ENCODE assay signal across 1 cellular context in the genomic region with DNA sequence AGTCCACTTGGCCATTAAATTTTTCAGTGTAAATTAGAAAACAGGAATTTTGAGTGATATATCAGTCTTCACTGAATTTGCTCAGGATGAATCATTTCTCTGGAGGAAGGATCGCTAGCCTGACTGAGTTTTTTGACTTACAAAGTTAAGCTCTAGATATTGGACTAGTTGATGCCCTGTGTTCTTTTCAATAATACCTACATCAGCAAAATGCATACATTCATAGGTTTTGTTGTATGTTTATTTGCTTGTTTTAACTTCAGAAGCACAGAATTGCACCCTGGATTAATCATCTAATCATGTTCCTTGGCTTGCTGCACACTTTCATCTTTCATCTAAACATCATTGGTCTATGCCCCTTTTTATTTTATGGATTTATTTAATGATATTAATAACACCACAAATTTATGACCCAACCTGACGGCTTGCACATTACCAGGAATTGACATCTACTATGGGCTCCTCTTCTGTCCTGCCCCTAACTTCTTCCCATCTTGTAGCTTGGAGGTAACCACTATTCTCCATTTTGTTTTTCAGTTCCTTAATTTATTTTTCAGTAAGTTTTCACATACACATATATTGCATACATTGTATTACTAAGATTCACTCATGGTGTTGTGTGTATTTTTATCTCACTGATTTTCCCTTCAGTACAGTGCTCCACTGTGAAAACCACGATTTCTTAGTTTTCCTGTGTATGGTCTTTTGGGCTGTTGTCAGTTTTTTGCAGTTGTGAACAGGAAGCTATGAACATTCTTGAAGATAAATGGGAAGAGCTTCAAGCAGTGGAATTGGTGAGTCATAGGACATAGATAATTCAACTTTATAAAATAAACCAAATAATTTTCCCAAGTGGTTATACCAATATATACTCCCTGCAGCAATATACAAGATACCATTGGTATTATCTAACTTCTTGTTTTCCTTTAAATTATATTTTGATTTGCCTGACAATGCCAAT.
TF ChIP-seq lines count a peak whose summit lies in the region.

No MANE protein-coding gene starts in this region.

TF ChIP-seq in K562, 482 proteins besides CTCF, POLR2A, EP300 and RAD21:
- TF ChIP-seq FOSL1 (tag; conservative IDR thresholded peaks at IDR 0.05) (peak; percentile 33), ZBTB1 (CRISPR knock-in tag; IDR thresholded peaks at IDR 0.05; ENCODE audit: borderline replicate concordance, low read depth) (no peak), ZNF507 (tag; conservative IDR thresholded peaks at IDR 0.05) (no peak), ATF1 (CRISPR knock-in tag; IDR thresholded peaks at IDR 0.05) (no peak), ATF1 (tag; IDR thresholded peaks at IDR 0.05) (no peak), IFI16 (CRISPR knock-in tag; IDR thresholded peaks at IDR 0.05) (no peak), MAFK (IDR thresholded peaks at IDR 0.05; ENCODE audit: low read length) (peak; percentile 17; the same call in 1 of the 2 replicates), NFE2 (IDR thresholded peaks at IDR 0.05; ENCODE audit: low read depth) (no peak), CHD4 (IDR thresholded peaks at IDR 0.05; ENCODE audit: insufficient read depth, insufficient replicate concordance, low read depth, low read length, poor library complexity, severe bottlenecking) (no peak), SNRNP70 (optimal IDR thresholded peaks at IDR 0.05; ENCODE audit: low read depth, low read length) (no peak), ARNT (IDR thresholded peaks at IDR 0.05) (no peak), OTX1 (CRISPR knock-in tag; IDR thresholded peaks at IDR 0.05) (no peak), SMAD4 (CRISPR knock-in tag; conservative IDR thresholded peaks at IDR 0.05) (no peak), TRIM28 (IDR thresholded peaks at IDR 0.05) (no peak), NCOR1 (IDR thresholded peaks at IDR 0.05) (no peak), SP1 (CRISPR knock-in tag; IDR thresholded peaks at IDR 0.05) (no peak), ZNF316 (IDR thresholded peaks at IDR 0.05) (peak; percentile 46; the same call in 1 of the 2 replicates), ZC3H8 (IDR thresholded peaks at IDR 0.05) (no peak), RUNX1 (IDR thresholded peaks at IDR 0.05; ENCODE audit: low read depth) (no peak), NCOA1 (IDR thresholded peaks at IDR 0.05; ENCODE audit: low read depth) (no peak), TOE1 (IDR thresholded peaks at IDR 0.05; ENCODE audit: borderline replicate concordance) (no peak), TOE1 (CRISPR knock-in tag; IDR thresholded peaks at IDR 0.05; ENCODE audit: borderline replicate concordance, low read depth) (no peak), MAFF (IDR thresholded peaks at IDR 0.05; ENCODE audit: low read length) (peak; percentile 16; the same call in 1 of the 2 replicates), ZEB2 (IDR thresholded peaks at IDR 0.05) (no peak), JUND (IDR thresholded peaks at IDR 0.05; ENCODE audit: borderline replicate concordance, low read depth, low read length) (no peak), JUND (tag; IDR thresholded peaks at IDR 0.05; ENCODE audit: borderline replicate concordance, low read depth, low read length) (0 out of 3 replicates have a peak, but pooled peaks have one; percentile 50), MTA2 (IDR thresholded peaks at IDR 0.05; ENCODE audit: low read depth) (no peak), C11orf30 (IDR thresholded peaks at IDR 0.05; ENCODE audit: low read depth) (peak; percentile 24; the same call in 1 of the 2 replicates)
- TF ChIP-seq, protein P1, sequence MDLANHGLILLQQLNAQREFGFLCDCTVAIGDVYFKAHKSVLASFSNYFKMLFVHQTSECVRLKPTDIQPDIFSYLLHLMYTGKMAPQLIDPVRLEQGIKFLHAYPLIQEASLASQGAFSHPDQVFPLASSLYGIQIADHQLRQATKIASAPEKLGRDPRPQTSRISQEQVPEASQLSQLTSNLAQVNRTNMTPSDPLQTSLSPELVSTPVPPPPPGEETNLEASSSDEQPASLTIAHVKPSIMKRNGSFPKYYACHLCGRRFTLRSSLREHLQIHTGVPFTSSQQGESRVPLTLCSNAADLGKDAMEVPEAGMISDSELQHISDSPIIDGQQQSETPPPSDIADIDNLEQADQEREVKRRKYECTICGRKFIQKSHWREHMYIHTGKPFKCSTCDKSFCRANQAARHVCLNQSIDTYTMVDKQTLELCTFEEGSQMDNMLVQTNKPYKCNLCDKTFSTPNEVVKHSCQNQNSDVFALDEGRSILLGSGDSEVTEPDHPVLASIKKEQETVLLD (IDR thresholded peaks at IDR 0.05): no peak
- TF ChIP-seq, protein P2, sequence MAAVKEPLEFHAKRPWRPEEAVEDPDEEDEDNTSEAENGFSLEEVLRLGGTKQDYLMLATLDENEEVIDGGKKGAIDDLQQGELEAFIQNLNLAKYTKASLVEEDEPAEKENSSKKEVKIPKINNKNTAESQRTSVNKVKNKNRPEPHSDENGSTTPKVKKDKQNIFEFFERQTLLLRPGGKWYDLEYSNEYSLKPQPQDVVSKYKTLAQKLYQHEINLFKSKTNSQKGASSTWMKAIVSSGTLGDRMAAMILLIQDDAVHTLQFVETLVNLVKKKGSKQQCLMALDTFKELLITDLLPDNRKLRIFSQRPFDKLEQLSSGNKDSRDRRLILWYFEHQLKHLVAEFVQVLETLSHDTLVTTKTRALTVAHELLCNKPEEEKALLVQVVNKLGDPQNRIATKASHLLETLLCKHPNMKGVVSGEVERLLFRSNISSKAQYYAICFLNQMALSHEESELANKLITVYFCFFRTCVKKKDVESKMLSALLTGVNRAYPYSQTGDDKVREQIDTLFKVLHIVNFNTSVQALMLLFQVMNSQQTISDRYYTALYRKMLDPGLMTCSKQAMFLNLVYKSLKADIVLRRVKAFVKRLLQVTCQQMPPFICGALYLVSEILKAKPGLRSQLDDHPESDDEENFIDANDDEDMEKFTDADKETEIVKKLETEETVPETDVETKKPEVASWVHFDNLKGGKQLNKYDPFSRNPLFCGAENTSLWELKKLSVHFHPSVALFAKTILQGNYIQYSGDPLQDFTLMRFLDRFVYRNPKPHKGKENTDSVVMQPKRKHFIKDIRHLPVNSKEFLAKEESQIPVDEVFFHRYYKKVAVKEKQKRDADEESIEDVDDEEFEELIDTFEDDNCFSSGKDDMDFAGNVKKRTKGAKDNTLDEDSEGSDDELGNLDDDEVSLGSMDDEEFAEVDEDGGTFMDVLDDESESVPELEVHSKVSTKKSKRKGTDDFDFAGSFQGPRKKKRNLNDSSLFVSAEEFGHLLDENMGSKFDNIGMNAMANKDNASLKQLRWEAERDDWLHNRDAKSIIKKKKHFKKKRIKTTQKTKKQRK (IDR thresholded peaks at IDR 0.05; ENCODE audit: borderline replicate concordance, low read depth, low read length): no peak
- TF ChIP-seq, protein P3, sequence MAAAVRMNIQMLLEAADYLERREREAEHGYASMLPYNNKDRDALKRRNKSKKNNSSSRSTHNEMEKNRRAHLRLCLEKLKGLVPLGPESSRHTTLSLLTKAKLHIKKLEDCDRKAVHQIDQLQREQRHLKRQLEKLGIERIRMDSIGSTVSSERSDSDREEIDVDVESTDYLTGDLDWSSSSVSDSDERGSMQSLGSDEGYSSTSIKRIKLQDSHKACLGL (CRISPR knock-in tag; IDR thresholded peaks at IDR 0.05; ENCODE audit: borderline replicate concordance, poor library complexity, severe bottlenecking): no peak
TF ChIP-seq in K562: peak in this region for 6.
